ENCODE assay signal across 24 cellular contexts in genomic region chr17:68578236-68578635, GRCh38. TPM values are rescaled to one million over a fixed set of nuclear protein-coding genes. Genes with fewer than 3 reads are reported as not detected.
A peak's percentile ranks its signal among the peaks of the same experiment; 100 is the strongest.
DNase-seq lines count a peak whose midpoint lies in the region; ATAC-seq and TF ChIP-seq lines count a peak whose summit lies in the region.
"Had no signal": no experiment of that assay in that cellular context is flagged by ENCODE, and none has a peak within 500 bp of the region (broad histone marks: within the 10 kb centered on the region; RNA-seq: fewer than 3 reads in every experiment).

No MANE protein-coding gene starts in this region.

- TF ChIP-seq CTCF in endodermal cell (conservative IDR thresholded peaks at IDR 0.05) (no peak), nephron progenitor cell (IDR thresholded peaks at IDR 0.05) (no peak), spleen (IDR thresholded peaks at IDR 0.05 in 8 of 11, conservative IDR thresholded peaks at IDR 0.05 in 3 of 11) (no peak), stomach (IDR thresholded peaks at IDR 0.05) (no peak)

- no peak overlapping the region for H3K4me3 Mint-ChIP-seq in endodermal cell
- H3K4me3 Mint-ChIP-seq in nephron progenitor cell: no peak overlapping the region
- H3K4me3 Mint-ChIP-seq in T-helper 17 cell: no peak overlapping the region
- H3K4me3 Mint-ChIP-seq: CD8-positive, alpha-beta T cell; H9; HFFc6 had no signal

- 91 to 98% methylated on average over 3 of the region's 3 CpGs for WGBS in endodermal cell (ENCODE audit: insufficient coverage in 1 of 2, insufficient read length in 1 of 2), 2 experiments
- 85 to 95% (median 90%) methylated on average over 3 of the region's 3 CpGs for WGBS in spleen, 5 donors
- 72 to 87% (median 80%) methylated on average over 3 of the region's 3 CpGs for WGBS in stomach, 5 donors

- peaks cover 31% of the 10 kb centered on the region for H3K36me3 Mint-ChIP-seq in endodermal cell (ENCODE audit: low read depth)
- no peaks in the 10 kb centered on the region for H3K36me3 Mint-ChIP-seq in nephron progenitor cell (ENCODE audit: low read depth)
- peaks cover 2% of the 10 kb centered on the region for H3K36me3 Mint-ChIP-seq in T-helper 17 cell (ENCODE audit: low read depth)
- H3K36me3 Mint-ChIP-seq: CD8-positive, alpha-beta T cell had no signal

- H3K27ac Mint-ChIP-seq in endodermal cell: no peak overlapping the region
- H3K27ac Mint-ChIP-seq in nephron progenitor cell: peak overlapping the region; percentile 39
- H3K27ac Mint-ChIP-seq in T-helper 17 cell: no peak overlapping the region
- H3K27ac Mint-ChIP-seq: CD8-positive, alpha-beta T cell; HFFc6 had no signal

- H3K9me3 ChIP-seq in endodermal cell (ENCODE audit: control insufficient read depth, low read length) (no peaks in the 10 kb centered on the region), spleen (no peaks in the 10 kb centered on the region), stomach (no peaks in the 10 kb centered on the region), T-helper 17 cell (ENCODE audit: control insufficient read depth, low read length, poor library complexity, severe bottlenecking) (no peaks in the 10 kb centered on the region)
- H3K9me3 ChIP-seq: BLaER1 had no signal

- H3K27me3 Mint-ChIP-seq in endodermal cell (ENCODE audit: insufficient read depth) (no peaks in the 10 kb centered on the region), nephron progenitor cell (ENCODE audit: low read depth, poor library complexity) (peaks cover 12% of the 10 kb centered on the region), T-helper 17 cell (peaks cover 22% of the 10 kb centered on the region)

- TF ChIP-seq EP300 in stomach (IDR thresholded peaks at IDR 0.05): no peak

- no peak overlapping the region for H3K4me3 ChIP-seq in endodermal cell (ENCODE audit: low read length)
- H3K4me3 ChIP-seq in spleen: no peak overlapping the region
- H3K4me3 ChIP-seq in stomach: no peak overlapping the region
- H3K4me3 ChIP-seq: BLaER1, GM12878, K562 had no signal

- H3K27ac ChIP-seq in endodermal cell (ENCODE audit: low read depth, low read length): no peak overlapping the region
- H3K27ac ChIP-seq in spleen: no peak overlapping the region
- no peak overlapping the region for H3K27ac ChIP-seq in stomach
- H3K27ac ChIP-seq: BLaER1, HL-60, RWPE1 had no signal

- H3K4me1 ChIP-seq in endodermal cell (ENCODE audit: control insufficient read depth, insufficient read depth, low read length) (no peaks in the 10 kb centered on the region), spleen (peaks cover 0 to 38% (median 17%) of the 10 kb centered on the region in 6 donors), stomach (peaks cover 0 to 26% (median 4%) of the 10 kb centered on the region in 4 donors)
- H3K4me1 ChIP-seq: BLaER1 had no signal

- TF ChIP-seq POLR2A in spleen (IDR thresholded peaks at IDR 0.05) (no peak), stomach (IDR thresholded peaks at IDR 0.05) (no peak)

- no peak overlapping the region for H3K9ac ChIP-seq in endodermal cell (ENCODE audit: extremely low read depth, low read length, poor library complexity, severe bottlenecking)
- H3K9ac ChIP-seq: BLaER1 had no signal

- ATAC-seq in T-helper 17 cell: no peak
- ATAC-seq: CD8-positive, alpha-beta T cell; GM12878; HepG2; K562 had no signal

- H3K4me1 Mint-ChIP-seq in endodermal cell (no peaks in the 10 kb centered on the region), nephron progenitor cell (peaks cover 19% of the 10 kb centered on the region), T-helper 17 cell (peaks cover 2% of the 10 kb centered on the region)

- intact Hi-C loops in spleen (cut with DNase I; ENCODE audit: low total_unique reads): no loop called here
- intact Hi-C loops in stomach (cut with DNase I; ENCODE audit: low total_unique reads): no loop called here

- H3K36me3 ChIP-seq in endodermal cell (ENCODE audit: control insufficient read depth, insufficient read depth, low read length): peaks cover 28% of the 10 kb centered on the region
- H3K36me3 ChIP-seq in spleen: no peaks in the 10 kb centered on the region
- H3K36me3 ChIP-seq in stomach: no peaks in the 10 kb centered on the region
- H3K36me3 ChIP-seq: BLaER1 had no signal

- H3K9me3 Mint-ChIP-seq in endodermal cell: no peaks in the 10 kb centered on the region
- H3K9me3 Mint-ChIP-seq in nephron progenitor cell: no peaks in the 10 kb centered on the region
- H3K9me3 Mint-ChIP-seq: CD8-positive, alpha-beta T cell; H9 had no signal

- H3K27me3 ChIP-seq in endodermal cell (ENCODE audit: control insufficient read depth, insufficient read depth, low read length, poor library complexity, severe bottlenecking): no peaks in the 10 kb centered on the region
- H3K27me3 ChIP-seq in spleen (replicated peaks in 1 of 7): no peaks in the 10 kb centered on the region
- no peaks in the 10 kb centered on the region for H3K27me3 ChIP-seq in stomach
- H3K27me3 ChIP-seq: BLaER1 had no signal

- DNase-seq in NCI-H526 treated with DMSO at 0.1 percent for 48 hours (lab: John Stamatoyannopoulos, UW): peak; percentile 94
- peak; percentile 10 for DNase-seq in endodermal cell
- DNase-seq in nephron progenitor cell: no peak
- DNase-seq in spleen: no peak
- DNase-seq in stomach: no peak
- no peak for DNase-seq in kidney glomerular epithelial cell (lab: John Stamatoyannopoulos, UW)
- DNase-seq in T-helper 17 cell: no peak
- DNase-seq: CD8-positive, alpha-beta T cell; DND-41; H9; HFFc6; MM.1S; NCI-H1436 treated with DMSO at 0.1 percent for 48 hours; NCI-H1930; NCI-H748 treated with DMSO at 0.1 percent for 48 hours; NK-92 treated with Interleukin-12 subunit alpha and Interleukin-12 subunit beta, amount 100 ng/mL, for 24 hours; SHP77 treated with DMSO at 0.1 percent for 48 hours had no signal

RNA-seq across cellular contexts. Expression of gene FAM20A, which starts 22.9 kb away (rescaled TPM):
- total RNA-seq in endodermal cell (10 to 100 TPM; 58.7 to 74.3 TPM), spleen (10 to 100 TPM in 6 of 7 donors, 1 to 10 TPM in 1; 5.0 to 58.0 (median 26.0) TPM), stomach (10 to 100 TPM in 4 of 5 donors, not detected in 1; 13.8 to 81.3 (median 43.1) TPM), T-helper 17 cell (under 1 TPM in 1 of 2 donors, not detected in 1; 0.42 TPM)
- polyA plus RNA-seq in endodermal cell (2013, experiment 1 of 2): 18.7 TPM
- 24.6 TPM for polyA plus RNA-seq in endodermal cell (2013, experiment 2 of 2)
- polyA plus RNA-seq in spleen (10 to 100 TPM; 20.2 to 33.8 (median 26.3) TPM), stomach (10 to 100 TPM; 11.4 to 17.0 (median 13.1) TPM)
- total RNA-seq: CD8-positive, alpha-beta T cell; GM12878; HFFc6; HT-29 had no signal
- polyA plus RNA-seq: K562 had no signal

Comparison
In these comparisons a context has a peak if more than half of its experiments do, and no peak if none do; other contexts are left out.
1. DNase-seq: peak in NCI-H526 treated with DMSO at 0.1 percent for 48 hours (single experiment) and endodermal cell (single experiment); none in nephron progenitor cell (single experiment), spleen (single experiment), stomach (single experiment), kidney glomerular epithelial cell (single experiment) and T-helper 17 cell (0 of 3).